ENCODE assay signal across 12 cellular contexts in genomic region chr14:60652674-60653387, GRCh38. TPM values are rescaled to one million over a fixed set of nuclear protein-coding genes. Genes with fewer than 3 reads are reported as not detected.
DNase-seq lines count a peak whose midpoint lies in the region; ATAC-seq, FAIRE-seq and TF ChIP-seq lines count a peak whose summit lies in the region.
"Had no signal": no experiment of that assay in that cellular context is flagged by ENCODE, and none has a peak within 500 bp of the region (broad histone marks: within the 10 kb centered on the region; RNA-seq: fewer than 3 reads in every experiment).

No MANE protein-coding gene starts in this region.

- peaks cover 59% of the 10 kb centered on the region for H3K4me1 Mint-ChIP-seq in GM23338

- POLR2A ChIA-PET in PC-9 (lab: Charles Lee; ENCODE audit: unreplicated experiment) = no interaction called here

- H3K27ac ChIP-seq in GM23338 (ENCODE audit: low read depth) = no peak overlapping the region
- peak overlapping the region; percentile 69 for H3K27ac ChIP-seq in SJCRH30
- H3K27ac ChIP-seq in kidney (ENCODE audit: low read depth in 2 of 2, low read length in 2 of 2) = no peak overlapping the region
- H3K27ac ChIP-seq in PC-9 = no peak overlapping the region

- no TSS peak for BruUV-seq in PC-9 (replicated peaks; lab: Mats Ljungman, UMichigan)

- peak overlapping the region; percentile 89 for H3K4me2 ChIP-seq in GM23338
- no peak overlapping the region for H3K4me2 ChIP-seq in PC-9

- H3K9me3 Mint-ChIP-seq in GM23338 = no peaks in the 10 kb centered on the region
- H3K9me3 Mint-ChIP-seq: T-helper 2 cell treated with Interferon-gamma antibody and Interleukin-4, amounts not matched to agents 5 μg/mL and 100 μg/mL, for 36 hours had no signal

- ATAC-seq in GM23338 (no peak), HG03565 (IDR thresholded peaks at IDR 0.05; ENCODE audit: unreplicated experiment) (no peak), HG03095 (IDR thresholded peaks at IDR 0.05; ENCODE audit: unreplicated experiment) (no peak)
- ATAC-seq: HCT116 had no signal

- no peaks in the 10 kb centered on the region; the same call in 2 of the 3 replicates for H3K36me3 Mint-ChIP-seq in GM23338 (ENCODE audit: low read depth)

- intact Hi-C loops in kidney (cut with DNase I) = no loop called here
- intact Hi-C loops in PC-9 (cut with micrococcal nuclease; ENCODE audit: unreplicated experiment) = loop anchor here (10.0 kb wide), 1 partner anchor 212 kb away; no protein-coding TSS in a partner anchor

- H3K4me3 ChIP-seq in GM23338 (peak overlapping the region; percentile 49), SJCRH30 (peak overlapping the region; percentile 81), kidney (ENCODE audit: low read length in 2 of 2) (no peak overlapping the region), PC-9 (no peak overlapping the region)

- H3K79me2 ChIP-seq in GM23338 (replicated peaks; ENCODE audit: insufficient read depth) (no peaks in the 10 kb centered on the region), PC-9 (ENCODE audit: low read depth) (peaks cover 8% of the 10 kb centered on the region)

- no peak overlapping the region for H3K27ac Mint-ChIP-seq in GM23338
- H3K27ac Mint-ChIP-seq: T-helper 2 cell treated with Interferon-gamma antibody and Interleukin-4, amounts not matched to agents 5 μg/mL and 100 μg/mL, for 36 hours had no signal

- H3K9me3 ChIP-seq in SJCRH30 (replicated peaks) (no peaks in the 10 kb centered on the region), kidney (ENCODE audit: control insufficient read depth in 1 of 2, low read length in 2 of 2) (no peaks in the 10 kb centered on the region), PC-9 (ENCODE audit: insufficient read depth, low read depth) (no peaks in the 10 kb centered on the region)

- TF ChIP-seq CTCF in GM23338 (conservative IDR thresholded peaks at IDR 0.05; ENCODE audit: low read depth in 2 of 2) (no peak), kidney (IDR thresholded peaks at IDR 0.05; ENCODE audit: borderline replicate concordance, extremely low read depth, insufficient read depth) (no peak), PC-9 (conservative IDR thresholded peaks at IDR 0.05) (no peak)

- H3K9me2 ChIP-seq in GM23338 (ENCODE audit: insufficient read depth) (no peaks in the 10 kb centered on the region), PC-9 (ENCODE audit: insufficient read depth) (no peaks in the 10 kb centered on the region)

- H3F3A ChIP-seq in GM23338 (replicated peaks; ENCODE audit: low read depth) (peaks cover 41% of the 10 kb centered on the region), PC-9 (ENCODE audit: insufficient read depth, low read depth) (no peaks in the 10 kb centered on the region; the same call in 1 of the 2 replicates)

- DNase-seq in GM23338 (ENCODE audit: low spot score) (peak; percentile 48), SJCRH30 (peak; percentile 77 to 88), kidney (peak; percentile 61), SIG-M5 (lab: John Stamatoyannopoulos, UW) (no peak), PC-9 (no peak)
- DNase-seq: activated effector memory CD4-positive, alpha-beta T cell treated with Interleukin-2 at 50 U/mL for 16 hours had no signal

- H3K27me3 ChIP-seq in GM23338 (ENCODE audit: insufficient read depth) (peaks cover 100% of the 10 kb centered on the region), SJCRH30 (no peaks in the 10 kb centered on the region), PC-9 (ENCODE audit: insufficient read depth, low read depth) (no peaks in the 10 kb centered on the region)

- peaks cover 62% of the 10 kb centered on the region for H3K4me1 ChIP-seq in GM23338 (ENCODE audit: insufficient read depth)
- H3K4me1 ChIP-seq in SJCRH30 = peaks cover 20% of the 10 kb centered on the region
- peaks cover 6 to 27% of the 10 kb centered on the region in 2 donors for H3K4me1 ChIP-seq in kidney (ENCODE audit: control insufficient read depth in 1 of 2, insufficient read depth in 1 of 2, low read depth in 1 of 2, low read length in 2 of 2)
- 0 out of 2 replicates have a peak, but pooled peaks cover 3% of the 10 kb centered on the region for H3K4me1 ChIP-seq in PC-9 (replicated peaks; ENCODE audit: insufficient read depth)

- H4K20me1 ChIP-seq in GM23338 (replicated peaks; ENCODE audit: insufficient read depth) (peaks cover 14% of the 10 kb centered on the region), PC-9 (ENCODE audit: insufficient read depth) (no peaks in the 10 kb centered on the region)

- H3K9ac ChIP-seq in kidney (ENCODE audit: low read length in 2 of 2) = no peak overlapping the region

- H2AFZ ChIP-seq in GM23338 (no peak overlapping the region; the same call in 1 of the 2 replicates), PC-9 (no peak overlapping the region)

- peak overlapping the region; percentile 71 for H3K4me3 Mint-ChIP-seq in GM23338

- H3K27me3 Mint-ChIP-seq in GM23338 (ENCODE audit: insufficient read depth, low read depth, poor library complexity) = peaks cover 98% of the 10 kb centered on the region

- CTCF ChIA-PET in PC-9 (lab: Charles Lee) = no interaction called here

- FAIRE-seq in A204.1 (lab: Jason Lieb, UNC) (peak; percentile 96), kidney (lab: Jason Lieb, UNC) (no peak)
- FAIRE-seq: islet of Langerhans had no signal

- no peaks in the 10 kb centered on the region for H3K36me3 ChIP-seq in GM23338 (ENCODE audit: insufficient read depth)
- no peaks in the 10 kb centered on the region for H3K36me3 ChIP-seq in SJCRH30
- no peaks in the 10 kb centered on the region for H3K36me3 ChIP-seq in kidney (ENCODE audit: control insufficient read depth in 1 of 2, insufficient read depth in 2 of 2, low read length in 2 of 2)
- no peaks in the 10 kb centered on the region for H3K36me3 ChIP-seq in PC-9 (ENCODE audit: low read depth)

TF ChIP-seq in GM23338, 12 proteins besides CTCF, POLR2A, EP300 and RAD21:
- peak; percentile 32 for TF ChIP-seq EZH2phosphoT487 (IDR thresholded peaks at IDR 0.05; ENCODE audit: unreplicated experiment)
- no peak for TF ChIP-seq STAT1 (IDR thresholded peaks at IDR 0.05; ENCODE audit: unreplicated experiment)
- peak; percentile 26 for TF ChIP-seq EZH2 (IDR thresholded peaks at IDR 0.05; ENCODE audit: low read depth, unreplicated experiment)
- no peak for TF ChIP-seq POLR2AphosphoS5 (IDR thresholded peaks at IDR 0.05; ENCODE audit: low read depth)
TF ChIP-seq in GM23338: peak in this region for 2.

RNA-seq across cellular contexts. Expression of gene SIX1, which starts 3.6 kb away (rescaled TPM):
- total RNA-seq in GM23338 (2014; rRNA removed; shearing (Covaris generic)) = 0.35 and 0.78 TPM in 2 replicates
- polyA plus RNA-seq in GM23338 (2016; fragmentation: Nextera tagmentation; extraction: Ambion mirVana) (0.66 and 0.71 TPM in 2 replicates), kidney (ENCODE audit: insufficient read depth, low read depth, low replicate concordance) (0.13 TPM)
- 63.4 and 65.0 TPM in 2 replicates for total RNA-seq in SJCRH30 (2014; rRNA removed; shearing (Covaris generic))
- total RNA-seq in kidney (0.16 TPM), PC-9 (2021) (8.1 and 9.4 TPM in 2 replicates)

Comparison
In these comparisons a context has a peak if more than half of its experiments do, and no peak if none do; other contexts are left out.
1. DNase-seq: peak in GM23338 (single experiment), SJCRH30 (2 of 2) and kidney (single experiment); none in SIG-M5 (single experiment) and PC-9 (0 of 2).
2. H3K4me3 ChIP-seq: peak in GM23338 (single experiment) and SJCRH30 (single experiment); none in kidney (0 of 2) and PC-9 (single experiment).